Comparison of ENCODE assay signal across 23 cellular contexts in genomic region chr6:119084784-119085183, GRCh38.
"Had no signal": no experiment of that assay in that cellular context is flagged by ENCODE, and none has a peak within 500 bp of the region (broad histone marks: within the 10 kb centered on the region; RNA-seq: fewer than 3 reads in every experiment).

No MANE protein-coding gene starts in this region.

- DNase-seq: colonic mucosa; cortex of kidney; dermis blood vessel endothelial cell; dorsolateral prefrontal cortex; effector CD4-positive, alpha-beta T cell; effector CD8-positive, alpha-beta T cell; effector memory CD4-positive, alpha-beta T cell; effector memory CD8-positive, alpha-beta T cell; endodermal cell; erythroblast; esophagus squamous epithelium; foreskin fibroblast; foreskin keratinocyte; foreskin melanocyte; gastrocnemius medialis; glutamatergic neuron; head of caudate nucleus; heart left ventricle; heart right ventricle had no signal

- H3K27ac ChIP-seq: colonic mucosa, coronary artery, dorsolateral prefrontal cortex, epithelial cell of prostate, esophagus squamous epithelium, foreskin keratinocyte, gastrocnemius medialis, gastroesophageal sphincter, heart left ventricle, heart right ventricle had no signal

- ATAC-seq: effector memory CD8-positive, alpha-beta T cell; esophagus mucosa; foreskin keratinocyte; gastrocnemius medialis; gastroesophageal sphincter; heart left ventricle; heart right ventricle had no signal

- H3K27me3 ChIP-seq: colonic mucosa, dorsolateral prefrontal cortex, esophagus squamous epithelium, gastrocnemius medialis, gastroesophageal sphincter, heart left ventricle, heart right ventricle had no signal

- H3K9me3 ChIP-seq: colonic mucosa, gastrocnemius medialis, gastroesophageal sphincter had no signal

- H3K4me1 ChIP-seq: colonic mucosa, foreskin keratinocyte had no signal

- H3K4me3 ChIP-seq: colonic mucosa, coronary artery, dorsolateral prefrontal cortex, esophagus squamous epithelium, gastrocnemius medialis, gastroesophageal sphincter, heart left ventricle, heart right ventricle had no signal

- H3K36me3 ChIP-seq: colonic mucosa, esophagus squamous epithelium, gastrocnemius medialis, gastroesophageal sphincter, heart left ventricle, heart right ventricle had no signal
